1 cellular context compared by ENCODE assay signal in genomic region chr19:3852177-3852511, GRCh38.
TF ChIP-seq lines count a peak whose summit lies in the region.

No MANE protein-coding gene starts in this region.

TF ChIP-seq in HEK293, 187 proteins besides CTCF, POLR2A, EP300 and RAD21 (continued from another document):
- TF ChIP-seq, protein P1, sequence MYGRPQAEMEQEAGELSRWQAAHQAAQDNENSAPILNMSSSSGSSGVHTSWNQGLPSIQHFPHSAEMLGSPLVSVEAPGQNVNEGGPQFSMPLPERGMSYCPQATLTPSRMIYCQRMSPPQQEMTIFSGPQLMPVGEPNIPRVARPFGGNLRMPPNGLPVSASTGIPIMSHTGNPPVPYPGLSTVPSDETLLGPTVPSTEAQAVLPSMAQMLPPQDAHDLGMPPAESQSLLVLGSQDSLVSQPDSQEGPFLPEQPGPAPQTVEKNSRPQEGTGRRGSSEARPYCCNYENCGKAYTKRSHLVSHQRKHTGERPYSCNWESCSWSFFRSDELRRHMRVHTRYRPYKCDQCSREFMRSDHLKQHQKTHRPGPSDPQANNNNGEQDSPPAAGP (tag by site-specific recombination; IDR thresholded peaks at IDR 0.05) = no peak
- TF ChIP-seq ZBTB48 (tag by site-specific recombination; IDR thresholded peaks at IDR 0.05) (no peak), ZNF433 (tag by site-specific recombination; IDR thresholded peaks at IDR 0.05; ENCODE audit: low read depth) (no peak), ZNF626 (tag by site-specific recombination; IDR thresholded peaks at IDR 0.05) (no peak), GLIS1 (tag by site-specific recombination; IDR thresholded peaks at IDR 0.05) (no peak), ZNF488 (tag by site-specific recombination; IDR thresholded peaks at IDR 0.05) (no peak), ZNF416 (tag by site-specific recombination; IDR thresholded peaks at IDR 0.05) (no peak), ZNF621 (tag by site-specific recombination; IDR thresholded peaks at IDR 0.05) (no peak), TRIM28 (IDR thresholded peaks at IDR 0.05; ENCODE audit: borderline replicate concordance, low read length) (peak; percentile 99; the same call in 1 of the 2 replicates), ZNF596 (tag by site-specific recombination; IDR thresholded peaks at IDR 0.05) (no peak), ZNF664 (tag by site-specific recombination; IDR thresholded peaks at IDR 0.05) (no peak), PBX3 (CRISPR knock-in tag; IDR thresholded peaks at IDR 0.05) (no peak), REPIN1 (tag by site-specific recombination; IDR thresholded peaks at IDR 0.05; ENCODE audit: low read depth) (no peak), SETDB1 (IDR thresholded peaks at IDR 0.05; ENCODE audit: insufficient read length, low read length) (peak; percentile 95)
TF ChIP-seq in HEK293: peak in this region for 2.
